ENCODE assay signal across 13 cellular contexts in genomic region chr4:80097395-80098177, GRCh38. TPM values are rescaled to one million over a fixed set of nuclear protein-coding genes. Genes with fewer than 3 reads are reported as not detected.
DNase-seq lines count a peak whose midpoint lies in the region; ATAC-seq and TF ChIP-seq lines count a peak whose summit lies in the region.
"Had no signal": no experiment of that assay in that cellular context is flagged by ENCODE, and none has a peak within 500 bp of the region (broad histone marks: within the 10 kb centered on the region; RNA-seq: fewer than 3 reads in every experiment).

No MANE protein-coding gene starts in this region.

- H3K27ac ChIP-seq in RWPE1 (peak overlapping the region; percentile 59), esophagus squamous epithelium (no peak overlapping the region)
- H3K27ac ChIP-seq: neutrophil had no signal

- peaks cover 14% of the 10 kb centered on the region for H3K27me3 Mint-ChIP-seq in stimulated activated memory B cell treated with anti-CD40 and anti-IgM and Interleukin-4, amounts not matched to agents 10 μg/mL and 1 μg/mL and 100 μg/mL, for 72 hours

- TF ChIP-seq CTCF in RWPE1 (conservative IDR thresholded peaks at IDR 0.05; ENCODE audit: low read depth) (no peak), foreskin fibroblast (IDR thresholded peaks at IDR 0.05; ENCODE audit: low read depth, low read length) (no peak), esophagus squamous epithelium (IDR thresholded peaks at IDR 0.05) (no peak)

- no peak overlapping the region for H3K27ac Mint-ChIP-seq in stimulated activated memory B cell treated with anti-CD40 and anti-IgM and Interleukin-4, amounts not matched to agents 10 μg/mL and 1 μg/mL and 100 μg/mL, for 72 hours
- H3K27ac Mint-ChIP-seq: T-helper 2 cell treated with Interferon-gamma antibody and Interleukin-4, amounts not matched to agents 5 μg/mL and 100 μg/mL, for 36 hours had no signal

- H3K9me3 ChIP-seq in esophagus squamous epithelium, result no peaks in the 10 kb centered on the region
- H3K9me3 ChIP-seq: neutrophil had no signal

- CTCF ChIA-PET in RWPE1 (lab: Yijun Ruan, JAX), result interaction anchor here (0.6 kb wide), 1 partner anchor 11 kb away, joined by 4 read pairs; no protein-coding TSS in a partner anchor

- no peaks in the 10 kb centered on the region for H3K4me1 ChIP-seq in esophagus squamous epithelium

- H3K27me3 ChIP-seq in esophagus squamous epithelium, result no peaks in the 10 kb centered on the region
- H3K27me3 ChIP-seq: neutrophil had no signal

- intact Hi-C loops in sciatic nerve (cut with DNase I) (no loop called here), esophagus squamous epithelium (cut with DNase I) (no loop called here)

- peaks cover 4% of the 10 kb centered on the region for H3K4me1 Mint-ChIP-seq in stimulated activated memory B cell treated with anti-CD40 and anti-IgM and Interleukin-4, amounts not matched to agents 10 μg/mL and 1 μg/mL and 100 μg/mL, for 72 hours

- H3K36me3 Mint-ChIP-seq in stimulated activated memory B cell treated with anti-CD40 and anti-IgM and Interleukin-4, amounts not matched to agents 10 μg/mL and 1 μg/mL and 100 μg/mL, for 72 hours, result no peaks in the 10 kb centered on the region

- TF ChIP-seq POLR2A in esophagus squamous epithelium (IDR thresholded peaks at IDR 0.05), result no peak

- no peak overlapping the region for H3K4me3 ChIP-seq in foreskin fibroblast (ENCODE audit: low read depth in 1 of 2, low read length in 2 of 2)
- H3K4me3 ChIP-seq in esophagus squamous epithelium, result no peak overlapping the region

- ATAC-seq in sciatic nerve, result peak; percentile 98
- ATAC-seq in stimulated activated memory B cell treated with anti-CD40 and anti-IgM and Interleukin-4, amounts not matched to agents 10 μg/mL and 1 μg/mL and 100 μg/mL, for 72 hours, result no peak
- ATAC-seq in HG02588 (IDR thresholded peaks at IDR 0.05; ENCODE audit: unreplicated experiment), result no peak

- no peaks in the 10 kb centered on the region for H3K36me3 ChIP-seq in esophagus squamous epithelium
- H3K36me3 ChIP-seq: neutrophil had no signal

- POLR2A ChIA-PET in RWPE1 (lab: Yijun Ruan, JAX; ENCODE audit: low non-redundant PET), result interaction anchor here (0.7 kb wide), 1 partner anchor 28 kb away, joined by 4 read pairs; no protein-coding TSS in a partner anchor

- 44 to 57% methylated on average over 4 of the region's 4 CpGs for WGBS in esophagus squamous epithelium, 2 donors

- peaks cover 5% of the 10 kb centered on the region for H3K9me3 Mint-ChIP-seq in stimulated activated memory B cell treated with anti-CD40 and anti-IgM and Interleukin-4, amounts not matched to agents 10 μg/mL and 1 μg/mL and 100 μg/mL, for 72 hours
- H3K9me3 Mint-ChIP-seq: T-helper 2 cell treated with Interferon-gamma antibody and Interleukin-4, amounts not matched to agents 5 μg/mL and 100 μg/mL, for 36 hours had no signal

- no peak overlapping the region for H3K4me3 Mint-ChIP-seq in stimulated activated memory B cell treated with anti-CD40 and anti-IgM and Interleukin-4, amounts not matched to agents 10 μg/mL and 1 μg/mL and 100 μg/mL, for 72 hours
- H3K4me3 Mint-ChIP-seq: T-helper 2 cell treated with Interferon-gamma antibody and Interleukin-4, amounts not matched to agents 5 μg/mL and 100 μg/mL, for 36 hours had no signal

- DNase-seq in GM04504 (ENCODE audit: low read depth) (peak; percentile 82), RWPE1 (ENCODE audit: low spot score) (no peak), foreskin fibroblast (peak; percentile 88 to 95), sciatic nerve (ENCODE audit: low spot score) (peak; percentile 73), middle frontal gyrus (ENCODE audit: extremely low spot score, low spot score) (no peak), esophagus squamous epithelium (lab: John Stamatoyannopoulos, UW) (no peak)
- DNase-seq: cerebellar nuclear complex, DMS53, NCI-H510A had no signal

RNA-seq across cellular contexts. Expression of gene ANTXR2, which starts 24.6 kb away (rescaled TPM):
- total RNA-seq in sciatic nerve (94.4 TPM), esophagus squamous epithelium (10 to 100 TPM in 2 of 4 donors, 1 to 10 TPM in 2; 1.6 to 60.3 (median 21.5) TPM)

Comparison
In these comparisons a context has a peak if more than half of its experiments do, and no peak if none do; other contexts are left out.
1. DNase-seq: peak in GM04504 (single experiment), foreskin fibroblast (2 of 2) and sciatic nerve (single experiment); none in RWPE1 (single experiment), middle frontal gyrus (single experiment) and esophagus squamous epithelium (single experiment).